ENCODE assay signal across 11 cellular contexts in genomic region chr10:124701038-124701365, GRCh38. TPM values are rescaled to one million over a fixed set of nuclear protein-coding genes. Genes with fewer than 3 reads are reported as not detected.
A peak's percentile ranks its signal among the peaks of the same experiment; 100 is the strongest.
DNase-seq lines count a peak whose midpoint lies in the region; ATAC-seq and TF ChIP-seq lines count a peak whose summit lies in the region.
"Had no signal": no experiment of that assay in that cellular context is flagged by ENCODE, and none has a peak within 500 bp of the region (broad histone marks: within the 10 kb centered on the region; RNA-seq: fewer than 3 reads in every experiment).

No MANE protein-coding gene starts in this region.

- no peak overlapping the region for H3K4me3 Mint-ChIP-seq in T-helper 1 cell treated with Interleukin-12 subunit alpha and Interleukin-12 subunit beta and Interleukin-4 antibody, amounts not matched to agents 30 μg/mL and 1 μg/mL, for 36 hours
- H3K4me3 Mint-ChIP-seq in memory B cell, result peak overlapping the region; percentile 66

- H3K36me3 ChIP-seq in body of pancreas (replicated peaks in 1 of 2; ENCODE audit: insufficient read depth in 1 of 2, low read depth in 2 of 2), result no peaks in the 10 kb centered on the region

- peaks cover 89% of the 10 kb centered on the region for H3K4me1 Mint-ChIP-seq in T-helper 1 cell treated with Interleukin-12 subunit alpha and Interleukin-12 subunit beta and Interleukin-4 antibody, amounts not matched to agents 30 μg/mL and 1 μg/mL, for 36 hours (ENCODE audit: low read depth)
- peaks cover 89% of the 10 kb centered on the region for H3K4me1 Mint-ChIP-seq in memory B cell

- H3K27ac Mint-ChIP-seq in T-helper 1 cell treated with Interleukin-12 subunit alpha and Interleukin-12 subunit beta and Interleukin-4 antibody, amounts not matched to agents 30 μg/mL and 1 μg/mL, for 36 hours, result peak overlapping the region; percentile 89
- peak overlapping the region; percentile 95 for H3K27ac Mint-ChIP-seq in memory B cell

- H3K36me3 Mint-ChIP-seq in T-helper 1 cell treated with Interleukin-12 subunit alpha and Interleukin-12 subunit beta and Interleukin-4 antibody, amounts not matched to agents 30 μg/mL and 1 μg/mL, for 36 hours (ENCODE audit: low read depth), result peaks cover 53% of the 10 kb centered on the region
- H3K36me3 Mint-ChIP-seq in memory B cell, result peaks cover 15% of the 10 kb centered on the region

- H3K27ac ChIP-seq in body of pancreas (peak overlapping the region in 3 of 4 donors; percentile 19 to 73 (median 65)), substantia nigra (ENCODE audit: low read depth, low read length, poor library complexity, severe bottlenecking) (peak overlapping the region; percentile 99)
- H3K27ac ChIP-seq: 22Rv1 had no signal

- ATAC-seq in body of pancreas (no peak), memory B cell (ENCODE audit: low read depth) (no peak), HG02870 (IDR thresholded peaks at IDR 0.05; ENCODE audit: unreplicated experiment) (no peak)

- no peak for TF ChIP-seq POLR2A in body of pancreas (IDR thresholded peaks at IDR 0.05)

- TF ChIP-seq CTCF in body of pancreas (IDR thresholded peaks at IDR 0.05), result peak in 1 of 7 experiments; percentile 1

- DNase-seq in T-helper 1 cell (no peak), body of pancreas (no peak), memory B cell (ENCODE audit: low spot score in 2 of 2) (no peak), substantia nigra (lab: John Stamatoyannopoulos, UW) (no peak), CD1c-positive myeloid dendritic cell (ENCODE audit: extremely low spot score) (no peak), NCI-H128 (lab: John Stamatoyannopoulos, UW; ENCODE audit: unreplicated experiment) (no peak)
- DNase-seq: foreskin melanocyte, NCI-H1436 had no signal

- H3K27me3 Mint-ChIP-seq in T-helper 1 cell treated with Interleukin-12 subunit alpha and Interleukin-12 subunit beta and Interleukin-4 antibody, amounts not matched to agents 30 μg/mL and 1 μg/mL, for 36 hours (ENCODE audit: low read depth), result no peaks in the 10 kb centered on the region
- H3K27me3 Mint-ChIP-seq in memory B cell, result no peaks in the 10 kb centered on the region

- H3K4me1 ChIP-seq in body of pancreas, result peaks cover 49% of the 10 kb centered on the region

- H3K9me3 Mint-ChIP-seq in T-helper 1 cell treated with Interleukin-12 subunit alpha and Interleukin-12 subunit beta and Interleukin-4 antibody, amounts not matched to agents 30 μg/mL and 1 μg/mL, for 36 hours, result no peaks in the 10 kb centered on the region
- H3K9me3 Mint-ChIP-seq in memory B cell, result no peaks in the 10 kb centered on the region

- H3K9me3 ChIP-seq in body of pancreas, result no peaks in the 10 kb centered on the region

- H3K27me3 ChIP-seq in body of pancreas, result no peaks in the 10 kb centered on the region

- intact Hi-C loops in body of pancreas (cut with DNase I), result no loop called here

- H3K4me3 ChIP-seq in body of pancreas, result no peak overlapping the region

- 75% methylated on average over 1 of the region's 1 CpG; no CpG with 5 or more reads in 1 of the 2 donors for WGBS in body of pancreas, 2 donors

RNA-seq across cellular contexts. Expression of gene FAM53B, which starts 43.2 kb away (rescaled TPM):
- 10 to 100 TPM; 17.1 to 21.1 TPM for total RNA-seq in body of pancreas
